17 cellular contexts compared by ENCODE assay signal in genomic region chr7:94067506-94067905, GRCh38.
"Had no signal": no experiment of that assay in that cellular context is flagged by ENCODE, and none has a peak within 500 bp of the region (broad histone marks: within the 10 kb centered on the region; RNA-seq: fewer than 3 reads in every experiment).

No MANE protein-coding gene starts in this region.

- H3K9me3 ChIP-seq: adrenal gland, heart left ventricle, left lung had no signal

- H3K4me3 ChIP-seq: adrenal gland, heart left ventricle, left lung had no signal

- H3K4me1 ChIP-seq: heart left ventricle, left lung had no signal

- ATAC-seq: activated T-helper 17 cell treated with anti-CD3 and anti-CD28 coated beads, Interleukin-2, amount 50 U/mL, for 72 hours; heart left ventricle; left lung; sciatic nerve had no signal

- H3K27ac ChIP-seq: adrenal gland, heart left ventricle, left lung had no signal

- DNase-seq: activated B cell treated with CpG ODN at 0.5 μM for 24 hours; activated CD4-positive, alpha-beta T cell treated with anti-CD3 and anti-CD28 coated beads, Interleukin-2, amount 10 ng/mL, durations not matched to agents 7 days and 5 days; activated CD8-positive, alpha-beta memory T cell treated with anti-CD3 and anti-CD28 coated beads for 24 hours; activated naive CD4-positive, alpha-beta T cell treated with anti-CD3 and anti-CD28 coated beads for 36 hours; activated T-cell treated with anti-CD3 and anti-CD28 coated beads for 4 hours; adrenal gland; cortex of kidney; effector CD8-positive, alpha-beta T cell; erythroblast; heart left ventricle; islet precursor cell; left lung; occipital lobe; stimulated activated CD4-positive, alpha-beta T cell treated with anti-CD3 and anti-CD28 coated beads, Interleukin-2, amount 100 ng/mL, for 24 hours; stimulated activated naive CD4-positive, alpha-beta T cell had no signal

- H3K36me3 ChIP-seq: adrenal gland, heart left ventricle, left lung had no signal

- H3K27me3 ChIP-seq: adrenal gland had no signal
